Comparison of ENCODE assay signal across 8 cellular contexts in the genomic region with DNA sequence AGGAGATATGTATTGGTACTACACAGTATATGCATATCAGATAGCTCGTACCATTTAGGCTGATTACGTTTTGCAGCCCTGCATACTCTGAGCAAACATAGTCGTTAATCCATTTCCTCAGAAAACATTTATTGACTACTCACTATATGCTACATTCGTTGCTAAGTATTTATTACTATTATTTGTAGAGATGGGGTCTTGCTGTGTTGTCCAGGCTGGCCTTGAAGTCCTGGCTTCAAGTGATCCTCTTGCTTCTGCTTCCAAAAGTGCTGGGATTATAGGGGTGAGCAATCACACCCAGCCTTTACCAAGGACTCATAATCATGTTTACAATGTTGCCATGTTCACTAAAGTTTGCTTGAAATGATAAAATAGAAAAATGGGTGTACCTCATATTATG.
"Had no signal": no experiment of that assay in that cellular context is flagged by ENCODE, and none has a peak within 500 bp of the region (broad histone marks: within the 10 kb centered on the region; RNA-seq: fewer than 3 reads in every experiment).

No MANE protein-coding gene starts in this region.

- H3K27ac ChIP-seq: HL-60, KMS-11 had no signal

- H3K4me3 Mint-ChIP-seq: IgD-negative memory B cell had no signal

- H3K27me3 Mint-ChIP-seq: IgD-negative memory B cell had no signal

- ATAC-seq: HepG2 had no signal

- H3K9me3 Mint-ChIP-seq: IgD-negative memory B cell had no signal

- DNase-seq: IMR-90, KBM-7, KG1 had no signal

- H3K9ac ChIP-seq: KMS-11 had no signal

- FAIRE-seq: HepG2, HTR-8/SVneo had no signal

- H3K36me3 Mint-ChIP-seq: IgD-negative memory B cell had no signal

- H3K4me2 ChIP-seq: KMS-11 had no signal

- H3K27ac Mint-ChIP-seq: IgD-negative memory B cell had no signal

- H3K4me1 Mint-ChIP-seq: IgD-negative memory B cell had no signal
